Comparison of ENCODE assay signal across 8 cellular contexts in the genomic region with DNA sequence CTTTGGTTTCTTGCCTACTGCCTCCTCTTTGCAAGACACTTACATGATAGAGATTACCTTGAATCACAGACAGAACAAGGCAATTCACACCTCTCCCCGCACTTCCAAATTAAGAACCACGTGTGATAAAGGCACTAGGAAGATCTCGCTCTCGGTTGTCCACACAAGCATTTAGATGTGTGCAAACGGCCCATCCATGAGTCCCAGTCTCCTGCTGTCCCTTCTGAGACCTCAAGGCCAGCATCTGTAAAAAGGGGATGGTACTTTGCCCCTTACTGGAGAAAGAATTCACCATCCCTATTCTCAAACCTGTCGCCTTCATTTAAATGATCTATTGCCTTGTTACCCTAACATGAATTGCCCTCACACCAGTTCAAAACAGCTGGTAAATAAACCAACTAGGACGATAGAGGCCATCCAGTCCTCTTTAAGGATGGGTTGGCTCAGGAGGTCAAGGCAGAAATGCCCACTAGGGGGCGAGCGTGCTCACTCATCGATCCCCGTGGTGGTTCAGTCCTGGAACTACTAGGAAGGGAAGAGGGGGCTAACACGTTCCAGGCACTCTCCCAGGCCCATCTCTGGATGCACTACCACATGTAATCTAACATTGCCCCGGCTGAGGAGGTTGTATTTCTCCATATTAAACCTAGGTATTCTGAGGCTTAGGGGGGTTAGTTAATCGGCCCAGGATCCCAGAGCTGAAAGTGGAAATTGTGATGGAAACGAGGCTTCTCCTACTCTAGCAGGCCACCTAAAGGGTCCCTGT.
A peak's percentile ranks its signal among the peaks of the same experiment; 100 is the strongest.
DNase-seq lines count a peak whose midpoint lies in the region; ATAC-seq and TF ChIP-seq lines count a peak whose summit lies in the region.

No MANE protein-coding gene starts in this region.

- H3K36me3 ChIP-seq in neutrophil: no peaks in the 10 kb centered on the region

- DNase-seq in AML-193 (lab: John Stamatoyannopoulos, UW) (peak; percentile 22 to 31), NCI-H748 treated with DMSO at 0.1 percent for 48 hours (lab: John Stamatoyannopoulos, UW) (peak; percentile 4), fibroblast of peridontal ligament (ENCODE audit: extremely low read depth) (peak; percentile 71), ureter (ENCODE audit: low spot score) (peak; percentile 78)
- peak; percentile 92 for DNase-seq in activated CD8-positive, alpha-beta memory T cell treated with anti-CD3 and anti-CD28 coated beads, Interleukin-2, amount 50 U/mL, for 48 hours

- no peak overlapping the region for H3K27ac ChIP-seq in neutrophil

- no peaks in the 10 kb centered on the region for H3K9me3 ChIP-seq in neutrophil

- peak; percentile 51 for TF ChIP-seq CTCF in neutrophil (IDR thresholded peaks at IDR 0.05)

- no peaks in the 10 kb centered on the region for H3K4me1 ChIP-seq in neutrophil (ENCODE audit: control insufficient read depth in 1 of 2, insufficient read depth in 1 of 2, low read depth in 1 of 2, low read length in 1 of 2)

- ATAC-seq in GM18858 (IDR thresholded peaks at IDR 0.05; ENCODE audit: unreplicated experiment) (peak; percentile 69), HG03108 (IDR thresholded peaks at IDR 0.05; ENCODE audit: unreplicated experiment) (peak; percentile 84)

- H3K27me3 ChIP-seq in neutrophil: peaks cover 14% of the 10 kb centered on the region

- H3K4me3 ChIP-seq in neutrophil (ENCODE audit: low read depth in 1 of 2, low read length in 1 of 2): no peak overlapping the region

Comparison
In these comparisons a context has a peak if more than half of its experiments do, and no peak if none do; other contexts are left out.
1. DNase-seq: peak in every context shown above with its lines; median percentile 92 in activated CD8-positive, alpha-beta memory T cell treated with anti-CD3 and anti-CD28 coated beads, Interleukin-2, amount 50 U/mL, for 48 hours; 78 in ureter; 71 in fibroblast of peridontal ligament; 26 in AML-193; 4 in NCI-H748 treated with DMSO at 0.1 percent for 48 hours.